Comparison of ENCODE assay signal across 19 cellular contexts in genomic region chr5:56670916-56671315, GRCh38.
DNase-seq lines count a peak whose midpoint lies in the region; ATAC-seq and TF ChIP-seq lines count a peak whose summit lies in the region.
"Had no signal": no experiment of that assay in that cellular context is flagged by ENCODE, and none has a peak within 500 bp of the region (broad histone marks: within the 10 kb centered on the region; RNA-seq: fewer than 3 reads in every experiment).

No MANE protein-coding gene starts in this region.

- H3K4me1 Mint-ChIP-seq in MCF 10A (ENCODE audit: insufficient read depth, unreplicated experiment): peaks cover 8% of the 10 kb centered on the region

- CTCF ChIA-PET in MCF 10A (lab: Yijun Ruan, JAX): interaction anchor here (0.8 kb wide), 1 partner anchor 21 kb away, joined by 4 read pairs; no protein-coding TSS in a partner anchor

- TF ChIP-seq POLR2A in breast epithelium (IDR thresholded peaks at IDR 0.05) (no peak), upper lobe of left lung (IDR thresholded peaks at IDR 0.05) (no peak), GM18505 (IDR thresholded peaks at IDR 0.05; ENCODE audit: borderline replicate concordance, extremely low read depth, insufficient read depth, insufficient read length) (no peak)

- no peak overlapping the region; the same call in 1 of the 2 replicates for H3K9ac ChIP-seq in iPS-20b (ENCODE audit: low read depth, low read length)

- H3K36me3 Mint-ChIP-seq in MCF 10A (ENCODE audit: insufficient read depth, unreplicated experiment): no peaks in the 10 kb centered on the region
- H3K36me3 Mint-ChIP-seq: naive thymus-derived CD8-positive, alpha-beta T cell had no signal

- DNase-seq in breast epithelium (ENCODE audit: low spot score in 2 of 2) (no peak), MCF 10A (ENCODE audit: unreplicated experiment) (no peak), RPMI7951 (ENCODE audit: low read depth) (peak; percentile 29), upper lobe of left lung (no peak), NCI-H1105 (lab: John Stamatoyannopoulos, UW) (no peak), AG08396 (ENCODE audit: low spot score) (no peak)
- DNase-seq: ACHN; activated CD4-positive, alpha-beta T cell treated with anti-CD3 and anti-CD28 coated beads, Interleukin-2, amount 50 U/mL, for 1 hour; activated T-cell treated with anti-CD3 and anti-CD28 coated beads, Interleukin-2, amount 50 U/mL, for 48 hours; hippocampal formation; left colon; naive thymus-derived CD8-positive, alpha-beta T cell; NCI-H2029; NCI-H748 treated with DMSO at 0.1 percent for 48 hours; Right ventricle myocardium superior; testis had no signal

- peaks cover 13% of the 10 kb centered on the region for H3K9me3 Mint-ChIP-seq in MCF 10A (ENCODE audit: unreplicated experiment)

- H3K27me3 ChIP-seq in breast epithelium: no peaks in the 10 kb centered on the region
- H3K27me3 ChIP-seq in iPS-20b (ENCODE audit: insufficient read depth, low read length): 0 out of 2 replicates have a peak, but pooled peaks cover 3% of the 10 kb centered on the region
- no peaks in the 10 kb centered on the region for H3K27me3 ChIP-seq in upper lobe of left lung
- H3K27me3 ChIP-seq: esophagus muscularis mucosa, testis had no signal

- BruUV-seq in MCF 10A (replicated peaks; lab: Mats Ljungman, UMichigan): no TSS peak

- H3K27ac ChIP-seq in breast epithelium: peak overlapping the region; percentile 77
- H3K27ac ChIP-seq in iPS-20b (ENCODE audit: low read length): no peak overlapping the region
- H3K27ac ChIP-seq in upper lobe of left lung: peak overlapping the region; percentile 42 to 80 (median 60)
- H3K27ac ChIP-seq: esophagus muscularis mucosa, testis had no signal

- TF ChIP-seq EP300 in upper lobe of left lung (IDR thresholded peaks at IDR 0.05): no peak

- H3K4me3 Mint-ChIP-seq in MCF 10A (ENCODE audit: unreplicated experiment): no peak overlapping the region

- POLR2A ChIA-PET in MCF 10A (lab: Yijun Ruan, JAX): interaction anchor here (1.1 kb wide), 1 partner anchor 29 kb away, joined by 3 read pairs; no protein-coding TSS in a partner anchor

- H3K4me1 ChIP-seq in breast epithelium (peaks cover 0 to 8% of the 10 kb centered on the region in 2 donors), iPS-20b (ENCODE audit: insufficient read depth, low read length) (peaks cover 31% of the 10 kb centered on the region), upper lobe of left lung (peaks cover 0 to 3% (median 0%) of the 10 kb centered on the region in 4 donors)
- H3K4me1 ChIP-seq: testis had no signal

- H3K9me3 ChIP-seq in breast epithelium: no peaks in the 10 kb centered on the region
- H3K9me3 ChIP-seq in iPS-20b (ENCODE audit: insufficient read depth, low read depth, low read length): no peaks in the 10 kb centered on the region
- H3K9me3 ChIP-seq in upper lobe of left lung: no peaks in the 10 kb centered on the region
- H3K9me3 ChIP-seq: esophagus muscularis mucosa, testis had no signal

- intact Hi-C loops in breast epithelium (cut with DNase I; ENCODE audit: low total_unique reads) (no loop called here), MCF 10A (cut with micrococcal nuclease) (no loop called here)

- H3K36me3 ChIP-seq in breast epithelium (no peaks in the 10 kb centered on the region), iPS-20b (ENCODE audit: insufficient read depth, low read depth, low read length) (no peaks in the 10 kb centered on the region), upper lobe of left lung (no peaks in the 10 kb centered on the region)
- H3K36me3 ChIP-seq: esophagus muscularis mucosa had no signal

- no peak overlapping the region for H3K27ac Mint-ChIP-seq in MCF 10A (ENCODE audit: low read depth, unreplicated experiment)

- TF ChIP-seq CTCF in breast epithelium (IDR thresholded peaks at IDR 0.05): no peak
- TF ChIP-seq CTCF in MCF 10A (IDR thresholded peaks at IDR 0.05; ENCODE audit: unreplicated experiment): no peak
- no peak for TF ChIP-seq CTCF in upper lobe of left lung (IDR thresholded peaks at IDR 0.05)

- H3K27me3 Mint-ChIP-seq in MCF 10A (ENCODE audit: insufficient read depth, unreplicated experiment): no peaks in the 10 kb centered on the region

- H3K4me3 ChIP-seq in breast epithelium (no peak overlapping the region), iPS-20b (ENCODE audit: low read length) (0 out of 2 replicates have a peak overlapping the region, but pooled peaks have one; percentile 2), upper lobe of left lung (no peak overlapping the region)
- H3K4me3 ChIP-seq: esophagus muscularis mucosa, testis had no signal

- WGBS in upper lobe of left lung, 2 donors: 93 to 94% methylated on average over 2 of the region's 2 CpGs

- ATAC-seq in upper lobe of left lung (ENCODE audit: low FRiP score in 2 of 2) (no peak), GM18505 (IDR thresholded peaks at IDR 0.05; ENCODE audit: unreplicated experiment) (no peak)
- ATAC-seq: left colon had no signal
